ENCODE assay signal across 8 cellular contexts in the genomic region with DNA sequence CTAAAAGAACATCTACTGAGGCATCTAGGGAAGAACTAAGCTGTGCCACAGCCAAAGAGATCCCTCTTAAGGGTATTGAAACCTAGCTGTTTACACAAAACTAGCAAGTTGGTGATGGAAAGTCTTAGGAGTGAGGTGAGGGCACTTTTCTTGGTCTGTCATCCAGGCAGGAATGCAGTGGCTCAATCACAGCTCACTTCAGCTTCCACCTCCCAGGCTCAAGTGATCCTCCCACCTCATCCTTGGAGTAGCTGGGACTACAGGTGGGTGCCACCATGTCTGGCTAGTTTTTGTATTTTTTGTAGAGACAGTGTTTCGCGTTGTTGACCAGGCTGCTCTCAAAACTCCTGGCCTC. TPM values are rescaled to one million over a fixed set of nuclear protein-coding genes. Genes with fewer than 3 reads are reported as not detected.
A peak's percentile ranks its signal among the peaks of the same experiment; 100 is the strongest.
DNase-seq lines count a peak whose midpoint lies in the region; ATAC-seq and TF ChIP-seq lines count a peak whose summit lies in the region.

No MANE protein-coding gene starts in this region.

- H3K4me1 ChIP-seq in stomach, result peaks cover 20 to 88% (median 50%) of the 10 kb centered on the region in 4 donors

- TF ChIP-seq POLR2A in stomach (IDR thresholded peaks at IDR 0.05), result no peak

- peaks cover 1% of the 10 kb centered on the region for H3K27me3 Mint-ChIP-seq in activated CD4-positive, alpha-beta T cell treated with anti-CD3 and anti-CD28 coated beads for 36 hours
- peaks cover 12% of the 10 kb centered on the region for H3K27me3 Mint-ChIP-seq in activated T-helper 2 cell treated with anti-CD3 and anti-CD28 coated beads, Interferon-gamma antibody, Interleukin-2, Interleukin-4, amounts not matched to agents 10 μg/mL and 5 μg/mL and 100 μg/mL, durations not matched to agents 14 hours and 24 hours and 36 hours (ENCODE audit: low read depth)

- DNase-seq in activated CD4-positive, alpha-beta T cell treated with anti-CD3 and anti-CD28 coated beads for 36 hours, result no peak
- no peak for DNase-seq in activated CD4-positive, alpha-beta T cell treated with anti-CD3 and anti-CD28 coated beads for 1 hour
- no peak for DNase-seq in activated T-helper 2 cell treated with anti-CD3 and anti-CD28 coated beads, Interferon-gamma antibody, Interleukin-2, Interleukin-4, amounts not matched to agents 10 μg/mL and 5 μg/mL and 100 μg/mL, durations not matched to agents 14 hours and 24 hours and 36 hours (ENCODE audit: low spot score)
- DNase-seq in kidney tubule cell (ENCODE audit: low spot score) (peak; percentile 47), stomach (no peak), posterior vena cava (ENCODE audit: low spot score) (no peak)
- DNase-seq in stimulated activated CD4-positive, alpha-beta T cell treated with anti-CD3 and anti-CD28 coated beads, Interleukin-4, amount 100 ng/mL, for 24 hours, result no peak

- TF ChIP-seq EP300 in stomach (IDR thresholded peaks at IDR 0.05), result peak; percentile 10

- H3K4me3 ChIP-seq in stomach, result peak overlapping the region; percentile 65 to 77 (median 68)

- no peak for TF ChIP-seq CTCF in stomach (IDR thresholded peaks at IDR 0.05)

- POLR2A ChIA-PET in activated CD4-positive, alpha-beta T cell treated with anti-CD3 and anti-CD28 coated beads for 36 hours (lab: Charles Lee), result interaction anchor here (1.0 kb wide), 2 partner anchors 8 to 264 kb away, joined by 3 to 4 read pairs; a partner anchor contains a TSS

- H3K4me3 Mint-ChIP-seq in activated CD4-positive, alpha-beta T cell treated with anti-CD3 and anti-CD28 coated beads for 36 hours, result peak overlapping the region; percentile 82
- H3K4me3 Mint-ChIP-seq in activated T-helper 2 cell treated with anti-CD3 and anti-CD28 coated beads, Interferon-gamma antibody, Interleukin-2, Interleukin-4, amounts not matched to agents 10 μg/mL and 5 μg/mL and 100 μg/mL, durations not matched to agents 14 hours and 24 hours and 36 hours (ENCODE audit: low read depth), result peak overlapping the region; percentile 88

- peak; percentile 18 for ATAC-seq in activated CD4-positive, alpha-beta T cell treated with anti-CD3 and anti-CD28 coated beads for 36 hours
- ATAC-seq in HG02970 (IDR thresholded peaks at IDR 0.05; ENCODE audit: low FRiP score, unreplicated experiment), result no peak

- peak overlapping the region; percentile 86 for H3K27ac Mint-ChIP-seq in activated CD4-positive, alpha-beta T cell treated with anti-CD3 and anti-CD28 coated beads for 36 hours
- H3K27ac Mint-ChIP-seq in activated T-helper 2 cell treated with anti-CD3 and anti-CD28 coated beads, Interferon-gamma antibody, Interleukin-2, Interleukin-4, amounts not matched to agents 10 μg/mL and 5 μg/mL and 100 μg/mL, durations not matched to agents 14 hours and 24 hours and 36 hours, result peak overlapping the region; percentile 83

- no peaks in the 10 kb centered on the region for H3K9me3 ChIP-seq in stomach

- intact Hi-C loops in activated CD4-positive, alpha-beta T cell treated with anti-CD3 and anti-CD28 coated beads for 36 hours (cut with DNase I, micrococcal nuclease), result loop anchor here in 1 of 2 experiments (5.0 kb wide), 1 partner anchor 40 kb away; no protein-coding TSS in a partner anchor
- intact Hi-C loops in activated T-helper 2 cell treated with anti-CD3 and anti-CD28 coated beads, Interferon-gamma antibody, Interleukin-2, Interleukin-4, amounts not matched to agents 10 μg/mL and 5 μg/mL and 100 μg/mL, durations not matched to agents 14 hours and 24 hours and 36 hours (cut with micrococcal nuclease), result no loop called here
- intact Hi-C loops in stomach (cut with DNase I; ENCODE audit: low total_unique reads), result no loop called here
- intact Hi-C loops in posterior vena cava (cut with DNase I), result no loop called here

- peaks cover 21 to 37% (median 33%) of the 10 kb centered on the region in 4 donors for H3K36me3 ChIP-seq in stomach

- H3K36me3 Mint-ChIP-seq in activated CD4-positive, alpha-beta T cell treated with anti-CD3 and anti-CD28 coated beads for 36 hours (ENCODE audit: low read depth), result peaks cover 27% of the 10 kb centered on the region
- H3K36me3 Mint-ChIP-seq in activated T-helper 2 cell treated with anti-CD3 and anti-CD28 coated beads, Interferon-gamma antibody, Interleukin-2, Interleukin-4, amounts not matched to agents 10 μg/mL and 5 μg/mL and 100 μg/mL, durations not matched to agents 14 hours and 24 hours and 36 hours (ENCODE audit: low read depth), result peaks cover 54% of the 10 kb centered on the region

- CTCF ChIA-PET in activated CD4-positive, alpha-beta T cell treated with anti-CD3 and anti-CD28 coated beads for 36 hours (lab: Charles Lee), result interaction anchor here (1.0 kb wide), 1 partner anchor 9 kb away, joined by 4 read pairs; no protein-coding TSS in a partner anchor

- peaks cover 42% of the 10 kb centered on the region for H3K4me1 Mint-ChIP-seq in activated CD4-positive, alpha-beta T cell treated with anti-CD3 and anti-CD28 coated beads for 36 hours
- H3K4me1 Mint-ChIP-seq in activated T-helper 2 cell treated with anti-CD3 and anti-CD28 coated beads, Interferon-gamma antibody, Interleukin-2, Interleukin-4, amounts not matched to agents 10 μg/mL and 5 μg/mL and 100 μg/mL, durations not matched to agents 14 hours and 24 hours and 36 hours (ENCODE audit: low read depth), result peaks cover 44% of the 10 kb centered on the region

- 62 to 83% (median 75%) methylated on average over 2 of the region's 2 CpGs for WGBS in stomach, 5 donors

- H3K27ac ChIP-seq in stomach, result peak overlapping the region; percentile 36 to 98 (median 93)

- H3K9me3 Mint-ChIP-seq in activated CD4-positive, alpha-beta T cell treated with anti-CD3 and anti-CD28 coated beads for 36 hours (ENCODE audit: low read depth), result no peaks in the 10 kb centered on the region
- no peaks in the 10 kb centered on the region for H3K9me3 Mint-ChIP-seq in activated T-helper 2 cell treated with anti-CD3 and anti-CD28 coated beads, Interferon-gamma antibody, Interleukin-2, Interleukin-4, amounts not matched to agents 10 μg/mL and 5 μg/mL and 100 μg/mL, durations not matched to agents 14 hours and 24 hours and 36 hours

- H3K27me3 ChIP-seq in stomach, result peaks cover 0 to 5% (median 4%) of the 10 kb centered on the region in 3 donors

RNA-seq across cellular contexts. Expression of a gene that starts 2.4 kb away (rescaled TPM):
- 10 to 100 TPM; 13.2 TPM for total RNA-seq in activated CD4-positive, alpha-beta T cell treated with anti-CD3 and anti-CD28 coated beads for 36 hours
- total RNA-seq in activated T-helper 2 cell treated with anti-CD3 and anti-CD28 coated beads, Interferon-gamma antibody, Interleukin-2, Interleukin-4, amounts not matched to agents 10 μg/mL and 5 μg/mL and 100 μg/mL, durations not matched to agents 14 hours and 24 hours and 36 hours, result 29.3 and 31.2 TPM in 2 replicates
- total RNA-seq in stomach (100 to 1,000 TPM in 3 of 5 donors, 10 to 100 TPM in 2; 34.6 to 254 (median 100) TPM), posterior vena cava (100 to 1,000 TPM in 1 of 2 donors, 10 to 100 TPM in 1; 55.6 to 103 TPM)
- polyA plus RNA-seq in stomach, result 10 to 100 TPM; 38.6 to 79.3 (median 40.9) TPM
